Comparison of ENCODE assay signal across 1 cellular context in the genomic region with DNA sequence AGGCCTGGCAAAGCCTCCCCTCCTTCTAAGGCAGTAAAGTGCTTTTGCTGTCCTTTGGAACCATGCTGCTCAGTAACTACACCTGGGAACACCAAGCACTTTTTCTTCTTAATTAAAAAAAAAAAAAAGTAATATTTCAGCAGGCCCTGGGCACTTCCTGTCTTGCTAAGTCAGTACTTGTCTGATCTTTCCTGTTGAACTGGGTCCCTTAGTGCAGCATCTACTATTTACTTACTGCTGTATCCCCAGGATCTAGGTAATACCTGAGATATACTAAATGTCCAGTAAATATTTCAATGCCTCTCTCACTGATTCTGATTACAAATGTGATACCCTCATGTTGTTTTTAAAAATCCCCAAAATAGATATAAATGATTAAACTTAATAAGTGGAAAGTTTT.
TF ChIP-seq lines count a peak whose summit lies in the region.

No MANE protein-coding gene starts in this region.

TF ChIP-seq in IMR-90, 13 proteins besides CTCF, POLR2A, EP300 and RAD21:
- TF ChIP-seq CEBPB (IDR thresholded peaks at IDR 0.05; ENCODE audit: low read depth, low read length) (no peak), MAZ (IDR thresholded peaks at IDR 0.05; ENCODE audit: borderline replicate concordance, low read depth, low read length) (no peak), BHLHE40 (IDR thresholded peaks at IDR 0.05; ENCODE audit: low read depth, low read length) (no peak), NFE2L2 (IDR thresholded peaks at IDR 0.05; ENCODE audit: low read depth, low read length) (no peak), CHD1 (IDR thresholded peaks at IDR 0.05; ENCODE audit: low read depth, low read length) (no peak), RFX5 (IDR thresholded peaks at IDR 0.05; ENCODE audit: low read depth, low read length) (no peak), MXI1 (IDR thresholded peaks at IDR 0.05; ENCODE audit: borderline replicate concordance, low read depth, low read length) (no peak), FOS (IDR thresholded peaks at IDR 0.05; ENCODE audit: low read depth, low read length) (no peak), ELK1 (IDR thresholded peaks at IDR 0.05; ENCODE audit: borderline replicate concordance, low read depth, low read length) (no peak), RCOR1 (IDR thresholded peaks at IDR 0.05; ENCODE audit: insufficient replicate concordance, low read length) (no peak)
